1 cellular context compared by ENCODE assay signal in genomic region chr7:148527717-148528168, GRCh38.
TF ChIP-seq lines count a peak whose summit lies in the region.

No MANE protein-coding gene starts in this region.

TF ChIP-seq in K562, 482 proteins besides CTCF, POLR2A, EP300 and RAD21 (continued from another document and continues in another):
- TF ChIP-seq CEBPZ (IDR thresholded peaks at IDR 0.05; ENCODE audit: borderline replicate concordance, low read depth, low read length) (no peak), CHD4 (IDR thresholded peaks at IDR 0.05; ENCODE audit: insufficient read depth, insufficient replicate concordance, low read depth, low read length, poor library complexity, severe bottlenecking) (no peak), ESRRA (IDR thresholded peaks at IDR 0.05; ENCODE audit: borderline replicate concordance, low read depth) (no peak; the same call in 1 of the 2 replicates), POLR2G (IDR thresholded peaks at IDR 0.05; ENCODE audit: low read depth, low read length) (no peak), TCF7L2 (IDR thresholded peaks at IDR 0.05; ENCODE audit: low read depth, low read length) (no peak), ZNF696 (CRISPR knock-in tag; conservative IDR thresholded peaks at IDR 0.05) (no peak), NR2C2 (CRISPR knock-in tag; IDR thresholded peaks at IDR 0.05) (no peak), NR2C2 (tag; IDR thresholded peaks at IDR 0.05) (no peak), DPF2 (IDR thresholded peaks at IDR 0.05) (0 out of 2 replicates have a peak, but pooled peaks have one; percentile 16), FOXO4 (CRISPR knock-in tag; IDR thresholded peaks at IDR 0.05) (no peak), ZBTB2 (IDR thresholded peaks at IDR 0.05) (0 out of 2 replicates have a peak, but pooled peaks have one; percentile 22), CTBP1 (IDR thresholded peaks at IDR 0.05; ENCODE audit: borderline replicate concordance) (0 out of 2 replicates have a peak, but pooled peaks have one; percentile 30), TAF15 (IDR thresholded peaks at IDR 0.05; ENCODE audit: low read depth, low read length) (no peak), FOXA3 (CRISPR knock-in tag; conservative IDR thresholded peaks at IDR 0.05 in 1 of 2, IDR thresholded peaks at IDR 0.05 in 1 of 2) (no peak), HES1 (IDR thresholded peaks at IDR 0.05; ENCODE audit: low read depth) (no peak), BRF1 (IDR thresholded peaks at IDR 0.05; ENCODE audit: borderline replicate concordance, extremely low read depth, insufficient read length) (no peak), NFIC (IDR thresholded peaks at IDR 0.05) (no peak), HNRNPH1 (optimal IDR thresholded peaks at IDR 0.05; ENCODE audit: low read depth, low read length) (no peak), ZSCAN29 (IDR thresholded peaks at IDR 0.05) (no peak), ZNF668 (CRISPR knock-in tag; IDR thresholded peaks at IDR 0.05) (no peak), CLOCK (CRISPR knock-in tag; IDR thresholded peaks at IDR 0.05; ENCODE audit: borderline replicate concordance) (no peak), HMGN3 (IDR thresholded peaks at IDR 0.05; ENCODE audit: borderline replicate concordance, extremely low read depth, insufficient read length, low read depth, low read length) (no peak), SAFB2 (IDR thresholded peaks at IDR 0.05; ENCODE audit: borderline replicate concordance, low read depth, low read length, severe bottlenecking) (no peak), GTF2E2 (tag; IDR thresholded peaks at IDR 0.05) (no peak), TEAD1 (CRISPR knock-in tag; IDR thresholded peaks at IDR 0.05) (peak in 1 of 2 experiments; percentile 65; a peak in 1 of 4 replicates), SAP30 (IDR thresholded peaks at IDR 0.05; ENCODE audit: borderline replicate concordance, insufficient read depth, low read depth, low read length, poor library complexity, severe bottlenecking) (no peak), GTF3C2 (IDR thresholded peaks at IDR 0.05; ENCODE audit: borderline replicate concordance, extremely low read depth, insufficient read length) (no peak), PCBP2 (IDR thresholded peaks at IDR 0.05; ENCODE audit: low read depth, low read length, poor library complexity, severe bottlenecking) (no peak), ZBTB33 (CRISPR knock-in tag; IDR thresholded peaks at IDR 0.05) (peak; percentile 94), HDAC3 (IDR thresholded peaks at IDR 0.05; ENCODE audit: borderline replicate concordance, partially characterized antibody) (no peak), MEIS2 (IDR thresholded peaks at IDR 0.05; ENCODE audit: partially characterized antibody) (peak; percentile 93), MTF1 (CRISPR knock-in tag; IDR thresholded peaks at IDR 0.05; ENCODE audit: borderline replicate concordance) (no peak), THRA (IDR thresholded peaks at IDR 0.05) (no peak), PKNOX1 (IDR thresholded peaks at IDR 0.05) (peak; percentile 87), TRIM24 (IDR thresholded peaks at IDR 0.05) (no peak), E4F1 (CRISPR knock-in tag; IDR thresholded peaks at IDR 0.05; ENCODE audit: borderline replicate concordance) (no peak), XRCC5 (IDR thresholded peaks at IDR 0.05; ENCODE audit: low read depth, low read length) (peak; percentile 76), TBP (optimal IDR thresholded peaks at IDR 0.05; ENCODE audit: low read depth, low read length) (no peak), HMG20B (CRISPR knock-in tag; IDR thresholded peaks at IDR 0.05) (no peak), KAT2B (IDR thresholded peaks at IDR 0.05; ENCODE audit: low read depth, low read length) (peak; percentile 55)
